Comparison of ENCODE assay signal across 16 cellular contexts in the genomic region with DNA sequence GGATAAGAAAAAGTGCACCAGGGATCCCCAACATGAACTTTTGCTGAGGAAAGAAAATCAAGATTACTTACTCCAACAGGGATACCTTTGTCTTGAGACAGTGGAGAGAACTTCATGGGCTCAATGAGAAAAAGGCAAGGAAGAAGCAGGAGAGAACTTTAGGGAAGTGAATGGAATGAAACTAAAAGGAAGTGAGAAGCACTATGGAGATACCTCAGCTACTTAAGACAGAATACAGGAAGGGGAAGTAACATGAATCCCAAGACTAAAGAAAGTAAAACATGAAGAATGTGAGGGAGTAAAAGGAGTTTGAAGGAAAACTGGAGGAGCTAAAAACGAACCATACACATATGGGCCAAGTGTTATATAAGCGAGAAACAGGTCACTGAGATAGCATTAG. TPM values are rescaled to one million over a fixed set of nuclear protein-coding genes. Genes with fewer than 3 reads are reported as not detected.
A peak's percentile ranks its signal among the peaks of the same experiment; 100 is the strongest.
DNase-seq lines count a peak whose midpoint lies in the region; ATAC-seq and TF ChIP-seq lines count a peak whose summit lies in the region.
"Had no signal": no experiment of that assay in that cellular context is flagged by ENCODE, and none has a peak within 500 bp of the region (broad histone marks: within the 10 kb centered on the region; RNA-seq: fewer than 3 reads in every experiment).

No MANE protein-coding gene starts in this region.

- no peaks in the 10 kb centered on the region for H3K27me3 Mint-ChIP-seq in HFFc6 (ENCODE audit: insufficient read depth)
- H3K27me3 Mint-ChIP-seq in activated T-helper 17 cell treated with anti-CD3 and anti-CD28 coated beads, Interleukin-2, amount 50 U/mL, for 72 hours: no peaks in the 10 kb centered on the region
- H3K27me3 Mint-ChIP-seq in stimulated activated memory B cell treated with anti-CD40 and anti-IgM and Interleukin-4, amounts not matched to agents 10 μg/mL and 1 μg/mL and 100 μg/mL, for 72 hours: no peaks in the 10 kb centered on the region
- H3K27me3 Mint-ChIP-seq: naive thymus-derived CD8-positive, alpha-beta T cell had no signal

- ATAC-seq in activated T-helper 17 cell treated with anti-CD3 and anti-CD28 coated beads, Interleukin-2, amount 50 U/mL, for 72 hours (replicated peaks): no peak
- ATAC-seq in stimulated activated memory B cell treated with anti-CD40 and anti-IgM and Interleukin-4, amounts not matched to agents 10 μg/mL and 1 μg/mL and 100 μg/mL, for 72 hours: no peak
- ATAC-seq in GM21737 (IDR thresholded peaks at IDR 0.05; ENCODE audit: unreplicated experiment): no peak
- ATAC-seq in GM21360 (IDR thresholded peaks at IDR 0.05; ENCODE audit: unreplicated experiment): no peak
- ATAC-seq: left ventricle myocardium superior; naive thymus-derived CD8-positive, alpha-beta T cell; psoas muscle had no signal

- peak overlapping the region; percentile 79 for H3K27ac Mint-ChIP-seq in HFFc6
- H3K27ac Mint-ChIP-seq in activated T-helper 17 cell treated with anti-CD3 and anti-CD28 coated beads, Interleukin-2, amount 50 U/mL, for 72 hours: peak overlapping the region; percentile 9
- peak overlapping the region; percentile 44 for H3K27ac Mint-ChIP-seq in stimulated activated memory B cell treated with anti-CD40 and anti-IgM and Interleukin-4, amounts not matched to agents 10 μg/mL and 1 μg/mL and 100 μg/mL, for 72 hours
- H3K27ac Mint-ChIP-seq: activated T-helper 1 cell treated with anti-CD3 and anti-CD28 coated beads, Interleukin-12 subunit alpha, Interleukin-12 subunit beta, Interleukin-2, Interleukin-4 antibody, amounts not matched to agents 30 ng/mL and 10 ng/mL and 1 ng/mL, durations not matched to agents 14 hours and 24 hours and 36 hours had no signal

- DNase-seq in HFFc6 (no peak), NOMO-1 treated with DMSO at 0.1 percent for 48 hours (lab: John Stamatoyannopoulos, UW; ENCODE audit: unreplicated experiment) (peak; percentile 69), SHP77 (lab: John Stamatoyannopoulos, UW) (no peak)
- DNase-seq: BE2C; esophagus squamous epithelium; glutamatergic neuron; left ventricle myocardium superior; naive thymus-derived CD8-positive, alpha-beta T cell; NCI-H2081; NCI-H526; psoas muscle had no signal

- H3K9me3 Mint-ChIP-seq in HFFc6: no peaks in the 10 kb centered on the region
- no peaks in the 10 kb centered on the region for H3K9me3 Mint-ChIP-seq in activated T-helper 17 cell treated with anti-CD3 and anti-CD28 coated beads, Interleukin-2, amount 50 U/mL, for 72 hours
- H3K9me3 Mint-ChIP-seq in stimulated activated memory B cell treated with anti-CD40 and anti-IgM and Interleukin-4, amounts not matched to agents 10 μg/mL and 1 μg/mL and 100 μg/mL, for 72 hours: peaks cover 4% of the 10 kb centered on the region
- H3K9me3 Mint-ChIP-seq: activated T-helper 1 cell treated with anti-CD3 and anti-CD28 coated beads, Interleukin-12 subunit alpha, Interleukin-12 subunit beta, Interleukin-2, Interleukin-4 antibody, amounts not matched to agents 30 ng/mL and 10 ng/mL and 1 ng/mL, durations not matched to agents 14 hours and 24 hours and 36 hours; naive thymus-derived CD8-positive, alpha-beta T cell had no signal

- peaks cover 10% of the 10 kb centered on the region; the same call in 1 of the 2 replicates for H3K36me3 Mint-ChIP-seq in HFFc6 (ENCODE audit: low read depth)
- H3K36me3 Mint-ChIP-seq in activated T-helper 17 cell treated with anti-CD3 and anti-CD28 coated beads, Interleukin-2, amount 50 U/mL, for 72 hours (ENCODE audit: low read depth): peaks cover 9% of the 10 kb centered on the region
- H3K36me3 Mint-ChIP-seq in stimulated activated memory B cell treated with anti-CD40 and anti-IgM and Interleukin-4, amounts not matched to agents 10 μg/mL and 1 μg/mL and 100 μg/mL, for 72 hours: peaks cover 7% of the 10 kb centered on the region

- H3K4me1 Mint-ChIP-seq in HFFc6 (ENCODE audit: low read depth): peaks cover 41% of the 10 kb centered on the region
- peaks cover 6% of the 10 kb centered on the region for H3K4me1 Mint-ChIP-seq in activated T-helper 17 cell treated with anti-CD3 and anti-CD28 coated beads, Interleukin-2, amount 50 U/mL, for 72 hours
- peaks cover 77% of the 10 kb centered on the region for H3K4me1 Mint-ChIP-seq in stimulated activated memory B cell treated with anti-CD40 and anti-IgM and Interleukin-4, amounts not matched to agents 10 μg/mL and 1 μg/mL and 100 μg/mL, for 72 hours

- no peak for TF ChIP-seq CTCF in HFFc6 (IDR thresholded peaks at IDR 0.05)

- H3K4me3 Mint-ChIP-seq in HFFc6: 0 out of 2 replicates have a peak overlapping the region, but pooled peaks have one; percentile 2
- no peak overlapping the region for H3K4me3 Mint-ChIP-seq in activated T-helper 17 cell treated with anti-CD3 and anti-CD28 coated beads, Interleukin-2, amount 50 U/mL, for 72 hours
- no peak overlapping the region for H3K4me3 Mint-ChIP-seq in stimulated activated memory B cell treated with anti-CD40 and anti-IgM and Interleukin-4, amounts not matched to agents 10 μg/mL and 1 μg/mL and 100 μg/mL, for 72 hours
- H3K4me3 Mint-ChIP-seq: activated T-helper 1 cell treated with anti-CD3 and anti-CD28 coated beads, Interleukin-12 subunit alpha, Interleukin-12 subunit beta, Interleukin-2, Interleukin-4 antibody, amounts not matched to agents 30 ng/mL and 10 ng/mL and 1 ng/mL, durations not matched to agents 14 hours and 24 hours and 36 hours had no signal

RNA-seq across cellular contexts. Expression of a gene that starts 32.4 kb away (rescaled TPM):
- total RNA-seq in HFFc6 (2021; fragmentation: NEBNext Ultra II Directional; extraction: Animal tissue kit (Norgen Biotek cat#: 25700)): 100 to 1,000 TPM; 562 to 663 (median 628) TPM
- 100 to 1,000 TPM; 441 to 618 TPM for total RNA-seq in activated T-helper 17 cell treated with anti-CD3 and anti-CD28 coated beads, Interleukin-2, amount 50 U/mL, for 72 hours

Comparison
In these comparisons a context has a peak if more than half of its experiments do, and no peak if none do; other contexts are left out.
1. H3K27ac Mint-ChIP-seq: peak in every context shown above with its lines; median percentile 79 in HFFc6; 44 in stimulated activated memory B cell treated with anti-CD40 and anti-IgM and Interleukin-4, amounts not matched to agents 10 μg/mL and 1 μg/mL and 100 μg/mL, for 72 hours; 9 in activated T-helper 17 cell treated with anti-CD3 and anti-CD28 coated beads, Interleukin-2, amount 50 U/mL, for 72 hours.